Comparison of ENCODE assay signal across 8 cellular contexts in genomic region chr3:125921712-125922111, GRCh38. TPM values are rescaled to one million over a fixed set of nuclear protein-coding genes. Genes with fewer than 3 reads are reported as not detected.
DNase-seq lines count a peak whose midpoint lies in the region; TF ChIP-seq lines count a peak whose summit lies in the region.
"Not testable (repeated sequence)": the region's sequence is repeated elsewhere in the genome, so short reads cannot be mapped to it uniquely, and the experiment has no call there.

No MANE protein-coding gene starts in this region.

- intact Hi-C loops in adrenal gland (cut with DNase I), result not testable (repeated sequence)

- not testable (repeated sequence) for H3K27me3 ChIP-seq in adrenal gland

- not testable (repeated sequence) for TF ChIP-seq POLR2A in adrenal gland (IDR thresholded peaks at IDR 0.05)

- not testable (repeated sequence) for H3K27ac ChIP-seq in adrenal gland

- not testable (repeated sequence) for H3K4me1 ChIP-seq in adrenal gland (replicated peaks in 1 of 2)

- not testable (repeated sequence) for H3K36me3 ChIP-seq in adrenal gland (replicated peaks in 1 of 2)

- DNase-seq in COLO668 (lab: John Stamatoyannopoulos, UW; ENCODE audit: unreplicated experiment), result peak; percentile 40
- DNase-seq in HFF-Myc (ENCODE audit: extremely low read depth, low read depth), result not testable (repeated sequence)
- DNase-seq in NCI-H345 treated with DMSO at 0.1 percent for 48 hours (lab: John Stamatoyannopoulos, UW; ENCODE audit: unreplicated experiment), result peak; percentile 4
- DNase-seq in UCSD-AML1 (lab: John Stamatoyannopoulos, UW; ENCODE audit: unreplicated experiment), result peak; percentile 35
- peak; percentile 45 to 72 (median 66) for DNase-seq in adrenal gland
- peak; percentile 67 for DNase-seq in fibroblast of the aortic adventitia (ENCODE audit: low read depth)
- peak; percentile 60 for DNase-seq in myocyte (ENCODE audit: low read depth)
- DNase-seq in stimulated activated naive CD4-positive, alpha-beta T cell (lab: John Stamatoyannopoulos, UW), result peak in 5 of 6 experiments; percentile 15 to 23 (median 21)

- WGBS in adrenal gland, 4 donors, result 38 to 58% (median 55%) methylated on average over 5 of the region's 5 CpGs

- H3K4me3 ChIP-seq in HFF-Myc (replicated peaks; ENCODE audit: low read depth, low read length); adrenal gland; fibroblast of the aortic adventitia (ENCODE audit: low read depth, low read length): not testable (repeated sequence)

- not testable (repeated sequence) for H3K9me3 ChIP-seq in adrenal gland (replicated peaks in 1 of 3)

- TF ChIP-seq CTCF in HFF-Myc (IDR thresholded peaks at IDR 0.05; ENCODE audit: low read depth, low read length, missing control alignments) (peak; percentile 53), adrenal gland (IDR thresholded peaks at IDR 0.05) (peak; percentile 50 to 76 (median 61)), fibroblast of the aortic adventitia (IDR thresholded peaks at IDR 0.05; ENCODE audit: insufficient read depth, low read length) (peak; percentile 37)

RNA-seq across cellular contexts. Expression of gene ROPN1B, which starts 47.3 kb away (rescaled TPM):
- total RNA-seq in adrenal gland (under 1 TPM in 5 of 8 donors, not detected in 3; 0.32 to 0.69 (median 0.35) TPM), fibroblast of the aortic adventitia (ENCODE audit: low replicate concordance) (not detected in 2 replicates), myocyte (not detected in 2 replicates)
- polyA plus RNA-seq in adrenal gland, result 1 to 10 TPM in 1 of 3 donors, under 1 TPM in 2; 0.13 to 1.1 (median 0.72) TPM
- polyA plus RNA-seq in myocyte (2012), result not detected
